1 cellular context compared by ENCODE assay signal in the genomic region with DNA sequence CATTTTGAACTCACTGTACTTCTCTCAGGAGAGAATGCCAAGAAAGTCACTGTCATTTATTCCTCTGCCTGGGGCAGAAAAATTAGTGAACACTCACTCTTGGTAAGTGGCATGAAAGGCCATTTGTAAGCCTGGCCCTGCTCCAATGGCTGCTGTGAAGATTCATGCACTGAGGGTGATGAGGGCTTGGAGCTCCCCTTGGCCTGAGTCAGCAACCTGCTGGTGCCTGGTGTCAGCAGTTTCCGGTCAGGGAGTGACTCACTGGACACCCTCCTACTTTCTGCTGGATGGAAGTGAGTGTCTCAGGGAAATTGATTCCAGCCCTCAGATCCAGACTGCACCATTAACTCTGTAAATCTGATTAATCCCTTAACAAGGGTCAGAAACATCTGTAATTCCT.
TF ChIP-seq lines count a peak whose summit lies in the region.

No MANE protein-coding gene starts in this region.

TF ChIP-seq in HepG2, 621 proteins besides CTCF, POLR2A, EP300 and RAD21 (continued from another document and continues in another):
- TF ChIP-seq, protein P1, sequence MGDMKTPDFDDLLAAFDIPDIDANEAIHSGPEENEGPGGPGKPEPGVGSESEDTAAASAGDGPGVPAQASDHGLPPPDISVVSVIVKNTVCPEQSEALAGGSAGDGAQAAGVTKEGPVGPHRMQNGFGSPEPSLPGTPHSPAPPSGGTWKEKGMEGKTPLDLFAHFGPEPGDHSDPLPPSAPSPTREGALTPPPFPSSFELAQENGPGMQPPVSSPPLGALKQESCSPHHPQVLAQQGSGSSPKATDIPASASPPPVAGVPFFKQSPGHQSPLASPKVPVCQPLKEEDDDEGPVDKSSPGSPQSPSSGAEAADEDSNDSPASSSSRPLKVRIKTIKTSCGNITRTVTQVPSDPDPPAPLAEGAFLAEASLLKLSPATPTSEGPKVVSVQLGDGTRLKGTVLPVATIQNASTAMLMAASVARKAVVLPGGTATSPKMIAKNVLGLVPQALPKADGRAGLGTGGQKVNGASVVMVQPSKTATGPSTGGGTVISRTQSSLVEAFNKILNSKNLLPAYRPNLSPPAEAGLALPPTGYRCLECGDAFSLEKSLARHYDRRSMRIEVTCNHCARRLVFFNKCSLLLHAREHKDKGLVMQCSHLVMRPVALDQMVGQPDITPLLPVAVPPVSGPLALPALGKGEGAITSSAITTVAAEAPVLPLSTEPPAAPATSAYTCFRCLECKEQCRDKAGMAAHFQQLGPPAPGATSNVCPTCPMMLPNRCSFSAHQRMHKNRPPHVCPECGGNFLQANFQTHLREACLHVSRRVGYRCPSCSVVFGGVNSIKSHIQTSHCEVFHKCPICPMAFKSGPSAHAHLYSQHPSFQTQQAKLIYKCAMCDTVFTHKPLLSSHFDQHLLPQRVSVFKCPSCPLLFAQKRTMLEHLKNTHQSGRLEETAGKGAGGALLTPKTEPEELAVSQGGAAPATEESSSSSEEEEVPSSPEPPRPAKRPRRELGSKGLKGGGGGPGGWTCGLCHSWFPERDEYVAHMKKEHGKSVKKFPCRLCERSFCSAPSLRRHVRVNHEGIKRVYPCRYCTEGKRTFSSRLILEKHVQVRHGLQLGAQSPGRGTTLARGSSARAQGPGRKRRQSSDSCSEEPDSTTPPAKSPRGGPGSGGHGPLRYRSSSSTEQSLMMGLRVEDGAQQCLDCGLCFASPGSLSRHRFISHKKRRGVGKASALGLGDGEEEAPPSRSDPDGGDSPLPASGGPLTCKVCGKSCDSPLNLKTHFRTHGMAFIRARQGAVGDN (CRISPR knock-in tag; IDR thresholded peaks at IDR 0.05) = peak; percentile 28; the same call in 1 of the 2 replicates
- no peak for TF ChIP-seq KAT8 (CRISPR knock-in tag; IDR thresholded peaks at IDR 0.05)
- TF ChIP-seq FOSL2 (CRISPR knock-in tag; IDR thresholded peaks at IDR 0.05) = peak; percentile 95
- no peak for TF ChIP-seq ZNF180 (CRISPR knock-in tag; IDR thresholded peaks at IDR 0.05; ENCODE audit: borderline replicate concordance, low read depth)
- TF ChIP-seq, protein P2, sequence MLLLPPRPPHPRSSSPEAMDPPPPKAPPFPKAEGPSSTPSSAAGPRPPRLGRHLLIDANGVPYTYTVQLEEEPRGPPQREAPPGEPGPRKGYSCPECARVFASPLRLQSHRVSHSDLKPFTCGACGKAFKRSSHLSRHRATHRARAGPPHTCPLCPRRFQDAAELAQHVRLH (CRISPR knock-in tag; IDR thresholded peaks at IDR 0.05; ENCODE audit: borderline replicate concordance, low read depth) = 0 out of 2 replicates have a peak, but pooled peaks have one; percentile 33
- TF ChIP-seq ZNF160 (CRISPR knock-in tag; IDR thresholded peaks at IDR 0.05) = no peak
- TF ChIP-seq, protein P3, sequence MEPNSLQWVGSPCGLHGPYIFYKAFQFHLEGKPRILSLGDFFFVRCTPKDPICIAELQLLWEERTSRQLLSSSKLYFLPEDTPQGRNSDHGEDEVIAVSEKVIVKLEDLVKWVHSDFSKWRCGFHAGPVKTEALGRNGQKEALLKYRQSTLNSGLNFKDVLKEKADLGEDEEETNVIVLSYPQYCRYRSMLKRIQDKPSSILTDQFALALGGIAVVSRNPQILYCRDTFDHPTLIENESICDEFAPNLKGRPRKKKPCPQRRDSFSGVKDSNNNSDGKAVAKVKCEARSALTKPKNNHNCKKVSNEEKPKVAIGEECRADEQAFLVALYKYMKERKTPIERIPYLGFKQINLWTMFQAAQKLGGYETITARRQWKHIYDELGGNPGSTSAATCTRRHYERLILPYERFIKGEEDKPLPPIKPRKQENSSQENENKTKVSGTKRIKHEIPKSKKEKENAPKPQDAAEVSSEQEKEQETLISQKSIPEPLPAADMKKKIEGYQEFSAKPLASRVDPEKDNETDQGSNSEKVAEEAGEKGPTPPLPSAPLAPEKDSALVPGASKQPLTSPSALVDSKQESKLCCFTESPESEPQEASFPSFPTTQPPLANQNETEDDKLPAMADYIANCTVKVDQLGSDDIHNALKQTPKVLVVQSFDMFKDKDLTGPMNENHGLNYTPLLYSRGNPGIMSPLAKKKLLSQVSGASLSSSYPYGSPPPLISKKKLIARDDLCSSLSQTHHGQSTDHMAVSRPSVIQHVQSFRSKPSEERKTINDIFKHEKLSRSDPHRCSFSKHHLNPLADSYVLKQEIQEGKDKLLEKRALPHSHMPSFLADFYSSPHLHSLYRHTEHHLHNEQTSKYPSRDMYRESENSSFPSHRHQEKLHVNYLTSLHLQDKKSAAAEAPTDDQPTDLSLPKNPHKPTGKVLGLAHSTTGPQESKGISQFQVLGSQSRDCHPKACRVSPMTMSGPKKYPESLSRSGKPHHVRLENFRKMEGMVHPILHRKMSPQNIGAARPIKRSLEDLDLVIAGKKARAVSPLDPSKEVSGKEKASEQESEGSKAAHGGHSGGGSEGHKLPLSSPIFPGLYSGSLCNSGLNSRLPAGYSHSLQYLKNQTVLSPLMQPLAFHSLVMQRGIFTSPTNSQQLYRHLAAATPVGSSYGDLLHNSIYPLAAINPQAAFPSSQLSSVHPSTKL (CRISPR knock-in tag; IDR thresholded peaks at IDR 0.05) = peak; percentile 38; the same call in 1 of the 2 replicates
- TF ChIP-seq, protein P4, sequence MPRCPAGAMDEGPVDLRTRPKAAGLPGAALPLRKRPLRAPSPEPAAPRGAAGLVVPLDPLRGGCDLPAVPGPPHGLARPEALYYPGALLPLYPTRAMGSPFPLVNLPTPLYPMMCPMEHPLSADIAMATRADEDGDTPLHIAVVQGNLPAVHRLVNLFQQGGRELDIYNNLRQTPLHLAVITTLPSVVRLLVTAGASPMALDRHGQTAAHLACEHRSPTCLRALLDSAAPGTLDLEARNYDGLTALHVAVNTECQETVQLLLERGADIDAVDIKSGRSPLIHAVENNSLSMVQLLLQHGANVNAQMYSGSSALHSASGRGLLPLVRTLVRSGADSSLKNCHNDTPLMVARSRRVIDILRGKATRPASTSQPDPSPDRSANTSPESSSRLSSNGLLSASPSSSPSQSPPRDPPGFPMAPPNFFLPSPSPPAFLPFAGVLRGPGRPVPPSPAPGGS (CRISPR knock-in tag; IDR thresholded peaks at IDR 0.05) = no peak
- TF ChIP-seq DPF2 (CRISPR knock-in tag; IDR thresholded peaks at IDR 0.05; ENCODE audit: borderline replicate concordance, low read depth) = no peak
- peak; percentile 99 for TF ChIP-seq MAFK (conservative IDR thresholded peaks at IDR 0.05 in 1 of 2, IDR thresholded peaks at IDR 0.05 in 1 of 2; ENCODE audit: low read length in 2 of 2)
- TF ChIP-seq, protein P5, sequence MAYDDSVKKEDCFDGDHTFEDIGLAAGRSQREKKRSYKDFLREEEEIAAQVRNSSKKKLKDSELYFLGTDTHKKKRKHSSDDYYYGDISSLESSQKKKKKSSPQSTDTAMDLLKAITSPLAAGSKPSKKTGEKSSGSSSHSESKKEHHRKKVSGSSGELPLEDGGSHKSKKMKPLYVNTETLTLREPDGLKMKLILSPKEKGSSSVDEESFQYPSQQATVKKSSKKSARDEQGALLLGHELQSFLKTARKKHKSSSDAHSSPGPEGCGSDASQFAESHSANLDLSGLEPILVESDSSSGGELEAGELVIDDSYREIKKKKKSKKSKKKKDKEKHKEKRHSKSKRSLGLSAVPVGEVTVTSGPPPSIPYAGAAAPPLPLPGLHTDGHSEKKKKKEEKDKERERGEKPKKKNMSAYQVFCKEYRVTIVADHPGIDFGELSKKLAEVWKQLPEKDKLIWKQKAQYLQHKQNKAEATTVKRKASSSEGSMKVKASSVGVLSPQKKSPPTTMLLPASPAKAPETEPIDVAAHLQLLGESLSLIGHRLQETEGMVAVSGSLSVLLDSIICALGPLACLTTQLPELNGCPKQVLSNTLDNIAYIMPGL (CRISPR knock-in tag; IDR thresholded peaks at IDR 0.05; ENCODE audit: borderline replicate concordance in 1 of 2, low read depth in 1 of 2) = peak in 1 of 2 experiments; percentile 52; a peak in 1 of 4 replicates
- no peak for TF ChIP-seq ZNF260 (CRISPR knock-in tag; IDR thresholded peaks at IDR 0.05; ENCODE audit: borderline replicate concordance, low read depth)
- no peak for TF ChIP-seq TGIF2 (CRISPR knock-in tag; IDR thresholded peaks at IDR 0.05)
- peak; percentile 53; the same call in 1 of the 2 replicates for TF ChIP-seq IRF2 (CRISPR knock-in tag; IDR thresholded peaks at IDR 0.05)
- no peak; the same call in 1 of the 2 replicates for TF ChIP-seq GABPA (IDR thresholded peaks at IDR 0.05; ENCODE audit: low read depth, low read length)
- peak; percentile 67 for TF ChIP-seq GABPA (CRISPR knock-in tag; IDR thresholded peaks at IDR 0.05; ENCODE audit: low read depth)
- TF ChIP-seq CENPX (CRISPR knock-in tag; IDR thresholded peaks at IDR 0.05) = no peak
- peak; percentile 22; the same call in 1 of the 2 replicates for TF ChIP-seq HDAC2 (CRISPR knock-in tag; IDR thresholded peaks at IDR 0.05)
- TF ChIP-seq MAFG (CRISPR knock-in tag; IDR thresholded peaks at IDR 0.05) = peak; percentile 93
- no peak for TF ChIP-seq TSC22D2 (CRISPR knock-in tag; IDR thresholded peaks at IDR 0.05; ENCODE audit: borderline replicate concordance)
- TF ChIP-seq RFX5 (IDR thresholded peaks at IDR 0.05; ENCODE audit: low read depth, low read length) = peak; percentile 69; the same call in 1 of the 2 replicates
- TF ChIP-seq, protein P6, sequence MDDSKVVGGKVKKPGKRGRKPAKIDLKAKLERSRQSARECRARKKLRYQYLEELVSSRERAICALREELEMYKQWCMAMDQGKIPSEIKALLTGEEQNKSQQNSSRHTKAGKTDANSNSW (CRISPR knock-in tag; IDR thresholded peaks at IDR 0.05; ENCODE audit: borderline replicate concordance) = no peak
- TF ChIP-seq, protein P7, sequence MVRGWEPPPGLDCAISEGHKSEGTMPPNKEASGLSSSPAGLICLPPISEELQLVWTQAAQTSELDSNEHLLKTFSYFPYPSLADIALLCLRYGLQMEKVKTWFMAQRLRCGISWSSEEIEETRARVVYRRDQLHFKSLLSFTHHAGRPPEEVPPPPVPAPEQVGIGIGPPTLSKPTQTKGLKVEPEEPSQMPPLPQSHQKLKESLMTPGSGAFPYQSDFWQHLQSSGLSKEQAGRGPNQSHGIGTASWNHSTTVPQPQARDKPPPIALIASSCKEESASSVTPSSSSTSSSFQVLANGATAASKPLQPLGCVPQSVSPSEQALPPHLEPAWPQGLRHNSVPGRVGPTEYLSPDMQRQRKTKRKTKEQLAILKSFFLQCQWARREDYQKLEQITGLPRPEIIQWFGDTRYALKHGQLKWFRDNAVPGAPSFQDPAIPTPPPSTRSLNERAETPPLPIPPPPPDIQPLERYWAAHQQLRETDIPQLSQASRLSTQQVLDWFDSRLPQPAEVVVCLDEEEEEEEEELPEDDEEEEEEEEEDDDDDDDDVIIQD (CRISPR knock-in tag; IDR thresholded peaks at IDR 0.05; ENCODE audit: low read depth) = 0 out of 2 replicates have a peak, but pooled peaks have one; percentile 17
- TF ChIP-seq ZC3H13 (CRISPR knock-in tag; IDR thresholded peaks at IDR 0.05) = no peak
- TF ChIP-seq GABPB1 (CRISPR knock-in tag; IDR thresholded peaks at IDR 0.05) = peak; percentile 61
- 0 out of 2 replicates have a peak, but pooled peaks have one; percentile 30 for TF ChIP-seq YEATS2 (CRISPR knock-in tag; IDR thresholded peaks at IDR 0.05; ENCODE audit: borderline replicate concordance)
- TF ChIP-seq, protein P8, sequence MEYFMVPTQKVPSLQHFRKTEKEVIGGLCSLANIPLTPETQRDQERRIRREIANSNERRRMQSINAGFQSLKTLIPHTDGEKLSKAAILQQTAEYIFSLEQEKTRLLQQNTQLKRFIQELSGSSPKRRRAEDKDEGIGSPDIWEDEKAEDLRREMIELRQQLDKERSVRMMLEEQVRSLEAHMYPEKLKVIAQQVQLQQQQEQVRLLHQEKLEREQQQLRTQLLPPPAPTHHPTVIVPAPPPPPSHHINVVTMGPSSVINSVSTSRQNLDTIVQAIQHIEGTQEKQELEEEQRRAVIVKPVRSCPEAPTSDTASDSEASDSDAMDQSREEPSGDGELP (IDR thresholded peaks at IDR 0.05; ENCODE audit: borderline replicate concordance, low read depth) = peak; percentile 51; the same call in 1 of the 2 replicates
- no peak for TF ChIP-seq ZNF33B (CRISPR knock-in tag; IDR thresholded peaks at IDR 0.05)
- no peak for TF ChIP-seq MEF2D (CRISPR knock-in tag; IDR thresholded peaks at IDR 0.05)
- TF ChIP-seq, protein P9, sequence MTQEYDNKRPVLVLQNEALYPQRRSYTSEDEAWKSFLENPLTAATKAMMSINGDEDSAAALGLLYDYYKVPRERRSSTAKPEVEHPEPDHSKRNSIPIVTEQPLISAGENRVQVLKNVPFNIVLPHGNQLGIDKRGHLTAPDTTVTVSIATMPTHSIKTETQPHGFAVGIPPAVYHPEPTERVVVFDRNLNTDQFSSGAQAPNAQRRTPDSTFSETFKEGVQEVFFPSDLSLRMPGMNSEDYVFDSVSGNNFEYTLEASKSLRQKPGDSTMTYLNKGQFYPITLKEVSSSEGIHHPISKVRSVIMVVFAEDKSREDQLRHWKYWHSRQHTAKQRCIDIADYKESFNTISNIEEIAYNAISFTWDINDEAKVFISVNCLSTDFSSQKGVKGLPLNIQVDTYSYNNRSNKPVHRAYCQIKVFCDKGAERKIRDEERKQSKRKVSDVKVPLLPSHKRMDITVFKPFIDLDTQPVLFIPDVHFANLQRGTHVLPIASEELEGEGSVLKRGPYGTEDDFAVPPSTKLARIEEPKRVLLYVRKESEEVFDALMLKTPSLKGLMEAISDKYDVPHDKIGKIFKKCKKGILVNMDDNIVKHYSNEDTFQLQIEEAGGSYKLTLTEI (CRISPR knock-in tag; conservative IDR thresholded peaks at IDR 0.05) = no peak
- no peak for TF ChIP-seq THYN1 (CRISPR knock-in tag; IDR thresholded peaks at IDR 0.05; ENCODE audit: borderline replicate concordance, low read depth)
- 0 out of 2 replicates have a peak, but pooled peaks have one; percentile 28 for TF ChIP-seq MIXL1 (CRISPR knock-in tag; IDR thresholded peaks at IDR 0.05)
- no peak for TF ChIP-seq ZMYM4 (CRISPR knock-in tag; IDR thresholded peaks at IDR 0.05)
- no peak for TF ChIP-seq NKX3-1 (CRISPR knock-in tag; IDR thresholded peaks at IDR 0.05)
- TF ChIP-seq NFATC3 (CRISPR knock-in tag; IDR thresholded peaks at IDR 0.05) = no peak
- no peak for TF ChIP-seq ZKSCAN8 (CRISPR knock-in tag; IDR thresholded peaks at IDR 0.05; ENCODE audit: borderline replicate concordance)
- TF ChIP-seq, protein P10, sequence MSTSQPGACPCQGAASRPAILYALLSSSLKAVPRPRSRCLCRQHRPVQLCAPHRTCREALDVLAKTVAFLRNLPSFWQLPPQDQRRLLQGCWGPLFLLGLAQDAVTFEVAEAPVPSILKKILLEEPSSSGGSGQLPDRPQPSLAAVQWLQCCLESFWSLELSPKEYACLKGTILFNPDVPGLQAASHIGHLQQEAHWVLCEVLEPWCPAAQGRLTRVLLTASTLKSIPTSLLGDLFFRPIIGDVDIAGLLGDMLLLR (CRISPR knock-in tag; IDR thresholded peaks at IDR 0.05) = no peak
- no peak for TF ChIP-seq HNF4A (CRISPR knock-in tag; IDR thresholded peaks at IDR 0.05)
- no peak for TF ChIP-seq ZNF263 (CRISPR knock-in tag; IDR thresholded peaks at IDR 0.05)
- 0 out of 2 replicates have a peak, but pooled peaks have one; percentile 24 for TF ChIP-seq RXRB (CRISPR knock-in tag; IDR thresholded peaks at IDR 0.05; ENCODE audit: borderline replicate concordance)
